ENCODE assay signal across 8 cellular contexts in genomic region chr7:30136743-30137485, GRCh38. TPM values are rescaled to one million over a fixed set of nuclear protein-coding genes. Genes with fewer than 3 reads are reported as not detected.
DNase-seq lines count a peak whose midpoint lies in the region; ATAC-seq lines count a peak whose summit lies in the region.

No MANE protein-coding gene starts in this region.

- H3K4me1 Mint-ChIP-seq in effector memory CD8-positive, alpha-beta T cell (ENCODE audit: low read depth in 2 of 2), result peaks cover 5 to 8% of the 10 kb centered on the region in 2 donors
- H3K4me1 Mint-ChIP-seq in natural killer cell treated with Interleukin-12 subunit alpha and Interleukin-12 subunit beta and Interleukin-15 and Interleukin-18, amount 100 ng/mL, for 72 hours (ENCODE audit: low read depth in 2 of 2), result peaks cover 6 to 14% of the 10 kb centered on the region in 2 donors

- no peak for DNase-seq in effector memory CD8-positive, alpha-beta T cell
- no peak for DNase-seq in natural killer cell treated with Interleukin-12 subunit alpha and Interleukin-12 subunit beta and Interleukin-15 and Interleukin-18, amount 100 ng/mL, for 72 hours (ENCODE audit: low spot score)
- DNase-seq in retina (no peak), GOT3 (lab: John Stamatoyannopoulos, UW) (no peak), nucleus accumbens (lab: John Stamatoyannopoulos, UW) (no peak)
- no peak for DNase-seq in stimulated activated CD8-positive, alpha-beta memory T cell treated with anti-CD3 and anti-CD28 coated beads, Interleukin-4, amount 100 ng/mL, for 48 hours

- no peak overlapping the region for H3K9ac ChIP-seq in HUES6 (ENCODE audit: low read length)

- peak overlapping the region in 1 of 2 donors; percentile 61 for H3K27ac Mint-ChIP-seq in effector memory CD8-positive, alpha-beta T cell
- no peak overlapping the region for H3K27ac Mint-ChIP-seq in natural killer cell treated with Interleukin-12 subunit alpha and Interleukin-12 subunit beta and Interleukin-15 and Interleukin-18, amount 100 ng/mL, for 72 hours

- H3K4me1 ChIP-seq in ACC112 (ENCODE audit: control insufficient read depth, insufficient read depth, low read length, unreplicated experiment) (peaks cover 6% of the 10 kb centered on the region), HUES6 (ENCODE audit: control insufficient read depth, insufficient read depth, low read length) (peaks cover 6% of the 10 kb centered on the region; the same call in 1 of the 2 replicates)

- H3K9me3 ChIP-seq in HUES6 (ENCODE audit: control insufficient read depth, insufficient read depth, low read depth, low read length), result no peaks in the 10 kb centered on the region

- peaks cover 11% of the 10 kb centered on the region for H3K79me2 ChIP-seq in ACC112 (ENCODE audit: control insufficient read depth, insufficient read depth, low read length, unreplicated experiment)

- H3K9me3 Mint-ChIP-seq in effector memory CD8-positive, alpha-beta T cell, result no peaks in the 10 kb centered on the region
- H3K9me3 Mint-ChIP-seq in natural killer cell treated with Interleukin-12 subunit alpha and Interleukin-12 subunit beta and Interleukin-15 and Interleukin-18, amount 100 ng/mL, for 72 hours, result no peaks in the 10 kb centered on the region

- ATAC-seq in effector memory CD8-positive, alpha-beta T cell (replicated peaks), result no peak
- no peak for ATAC-seq in natural killer cell treated with Interleukin-12 subunit alpha and Interleukin-12 subunit beta and Interleukin-15 and Interleukin-18, amount 100 ng/mL, for 72 hours

- H3K27me3 Mint-ChIP-seq in effector memory CD8-positive, alpha-beta T cell, result no peaks in the 10 kb centered on the region
- peaks cover 0 to 6% of the 10 kb centered on the region in 2 donors for H3K27me3 Mint-ChIP-seq in natural killer cell treated with Interleukin-12 subunit alpha and Interleukin-12 subunit beta and Interleukin-15 and Interleukin-18, amount 100 ng/mL, for 72 hours

- H3K36me3 ChIP-seq in ACC112 (ENCODE audit: insufficient read depth, low read length) (no peaks in the 10 kb centered on the region), HUES6 (ENCODE audit: control insufficient read depth, insufficient read depth, low read length) (no peaks in the 10 kb centered on the region)

- H3K27ac ChIP-seq in ACC112 (ENCODE audit: low read depth, low read length) (no peak overlapping the region), HUES6 (ENCODE audit: low read depth, low read length) (no peak overlapping the region)

- no peak overlapping the region for H2AFZ ChIP-seq in ACC112 (ENCODE audit: low read length, unreplicated experiment)

- peaks cover 21% of the 10 kb centered on the region for H3K36me3 Mint-ChIP-seq in effector memory CD8-positive, alpha-beta T cell (ENCODE audit: insufficient read depth)
- no peaks in the 10 kb centered on the region for H3K36me3 Mint-ChIP-seq in natural killer cell treated with Interleukin-12 subunit alpha and Interleukin-12 subunit beta and Interleukin-15 and Interleukin-18, amount 100 ng/mL, for 72 hours

- H3K27me3 ChIP-seq in ACC112 (ENCODE audit: insufficient read depth, low read length) (no peaks in the 10 kb centered on the region), HUES6 (ENCODE audit: control insufficient read depth, insufficient read depth, low read length) (peaks cover 32% of the 10 kb centered on the region)

- peak overlapping the region; percentile 86 for H3K4me3 Mint-ChIP-seq in effector memory CD8-positive, alpha-beta T cell
- peak overlapping the region; percentile 92 for H3K4me3 Mint-ChIP-seq in natural killer cell treated with Interleukin-12 subunit alpha and Interleukin-12 subunit beta and Interleukin-15 and Interleukin-18, amount 100 ng/mL, for 72 hours

- H3K4me3 ChIP-seq in ACC112 (ENCODE audit: low read depth, low read length) (peak overlapping the region; percentile 80), HUES6 (ENCODE audit: low read depth, low read length) (peak overlapping the region; percentile 98)

RNA-seq across cellular contexts. Expression of gene MTURN, which starts 2.1 kb away (rescaled TPM):
- 10 to 100 TPM in 1 of 2 donors, 1 to 10 TPM in 1; 3.6 to 10.2 TPM for total RNA-seq in natural killer cell treated with Interleukin-12 subunit alpha and Interleukin-12 subunit beta and Interleukin-15 and Interleukin-18, amount 100 ng/mL, for 72 hours
